16 cellular contexts compared by ENCODE assay signal in the genomic region with DNA sequence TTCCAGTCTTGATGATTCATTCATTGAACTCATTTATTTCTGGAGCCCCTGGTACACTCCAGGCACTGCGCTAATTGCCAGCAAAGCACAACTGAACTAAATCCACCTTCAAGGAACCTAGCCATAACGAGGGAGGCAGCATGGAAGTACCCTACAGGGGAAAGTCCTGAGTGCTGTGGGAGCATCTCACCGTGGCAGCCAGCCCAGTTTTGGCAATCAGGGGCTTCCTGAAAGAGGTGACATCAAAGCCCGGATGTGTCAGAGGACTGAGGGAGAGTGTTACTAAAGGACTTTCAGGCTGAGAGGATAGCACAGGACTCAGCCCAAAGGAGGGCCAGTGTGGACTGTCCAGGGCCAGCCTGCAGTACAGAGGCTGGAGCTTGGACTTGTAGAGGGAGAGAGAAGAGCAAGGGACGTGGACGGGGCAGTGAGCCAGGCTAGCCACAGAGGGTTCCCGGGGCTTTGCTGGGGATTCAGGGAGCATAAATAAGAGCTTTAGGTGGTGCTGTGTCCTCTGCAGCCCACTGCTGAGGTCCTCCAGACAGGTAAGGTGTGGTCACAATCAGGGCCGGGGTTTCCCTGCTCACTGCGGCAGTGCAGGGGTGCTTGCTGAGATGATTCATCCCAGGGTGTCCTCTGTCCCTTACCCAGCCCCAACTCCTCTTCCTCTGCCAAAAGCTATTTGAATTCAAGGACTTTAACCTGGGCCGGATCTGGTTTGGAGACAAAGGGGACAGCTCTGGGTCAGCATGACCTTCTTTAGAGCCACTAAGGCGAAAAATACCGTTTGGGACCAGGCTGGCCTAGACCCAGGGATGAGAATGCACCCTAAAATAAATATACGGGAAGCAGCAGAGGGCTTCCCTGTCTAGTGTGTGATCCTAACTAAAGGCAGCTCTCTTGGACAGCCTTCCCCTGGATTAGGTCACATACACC.
DNase-seq lines count a peak whose midpoint lies in the region; ATAC-seq, FAIRE-seq and TF ChIP-seq lines count a peak whose summit lies in the region.
"Had no signal": no experiment of that assay in that cellular context is flagged by ENCODE, and none has a peak within 500 bp of the region (broad histone marks: within the 10 kb centered on the region; RNA-seq: fewer than 3 reads in every experiment).

No MANE protein-coding gene starts in this region.

- no peak overlapping the region for H3K4me2 ChIP-seq in keratinocyte (ENCODE audit: control insufficient read depth, extremely low read depth, insufficient read depth, low read depth, low read length)

- no peaks in the 10 kb centered on the region for H3K9me1 ChIP-seq in keratinocyte (ENCODE audit: control insufficient read depth, extremely low read depth, insufficient read depth, low read length)

- ATAC-seq in gastrocnemius medialis, result peak; percentile 38 to 49

- DNase-seq in GM12865 (ENCODE audit: low read depth), result peak; percentile 62
- DNase-seq in adrenal gland, result peak; percentile 49 to 83 (median 76)
- no peak for DNase-seq in keratinocyte (ENCODE audit: low read depth, low spot score)
- DNase-seq in gastrocnemius medialis, result peak; percentile 51 to 74
- no peak for DNase-seq in WERI-Rb-1
- DNase-seq in activated CD4-positive, alpha-beta T cell treated with anti-CD3 and anti-CD28 coated beads, Interleukin-2, amount 50 U/mL, for 4 hours, result no peak
- DNase-seq in activated CD4-positive, alpha-beta T cell treated with anti-CD3 and anti-CD28 coated beads for 4 hours, result no peak
- no peak for DNase-seq in BE2C
- DNase-seq: activated gamma-delta T cell treated with Interleukin-2 at 50 U/mL for 16 hours, amygdala, Caco-2, Karpas-422, NCI-H1092 treated with DMSO at 0.1 percent for 48 hours, NCI-H526, OCI-M1, T-helper 9 cell had no signal

- H3K27me3 ChIP-seq in adrenal gland, result no peaks in the 10 kb centered on the region
- H3K27me3 ChIP-seq in keratinocyte (ENCODE audit: control insufficient read depth, extremely low read depth, insufficient read depth, low read length), result no peaks in the 10 kb centered on the region
- no peaks in the 10 kb centered on the region for H3K27me3 ChIP-seq in gastrocnemius medialis
- no peaks in the 10 kb centered on the region for H3K27me3 ChIP-seq in WERI-Rb-1 (ENCODE audit: insufficient read depth, low read depth, severe bottlenecking)
- H3K27me3 ChIP-seq in BE2C, result no peaks in the 10 kb centered on the region

- TF ChIP-seq POLR2A in adrenal gland (IDR thresholded peaks at IDR 0.05) (peak in 1 of 2 donors; percentile 8), gastrocnemius medialis (IDR thresholded peaks at IDR 0.05) (no peak)

- WGBS in adrenal gland, 4 donors, result 38 to 47% (median 42%) methylated on average over 11 to 13 of the region's 13 CpGs

- H3K4me3 ChIP-seq in GM12865 (ENCODE audit: low read depth, low read length), result no peak overlapping the region
- no peak overlapping the region for H3K4me3 ChIP-seq in adrenal gland
- no peak overlapping the region for H3K4me3 ChIP-seq in keratinocyte (ENCODE audit: control insufficient read depth in 2 of 3, extremely low read depth in 1 of 3, insufficient read depth in 2 of 3, low read depth in 1 of 3, low read length in 3 of 3)
- no peak overlapping the region for H3K4me3 ChIP-seq in gastrocnemius medialis
- no peak overlapping the region for H3K4me3 ChIP-seq in WERI-Rb-1 (ENCODE audit: low read depth, low read length)
- no peak overlapping the region for H3K4me3 ChIP-seq in BE2C (ENCODE audit: low read depth, low read length)

- intact Hi-C loops in adrenal gland (cut with DNase I), result no loop called here
- intact Hi-C loops in gastrocnemius medialis (cut with DNase I; ENCODE audit: low total_unique reads), result no loop called here

- H2AFZ ChIP-seq in keratinocyte (ENCODE audit: control insufficient read depth, low read length), result no peak overlapping the region

- H4K20me1 ChIP-seq in keratinocyte (ENCODE audit: control insufficient read depth, extremely low read depth, insufficient read depth, low read length), result no peaks in the 10 kb centered on the region

- H3K4me1 ChIP-seq in adrenal gland (replicated peaks in 1 of 2) (peaks cover 29 to 77% of the 10 kb centered on the region in 2 donors), keratinocyte (ENCODE audit: control insufficient read depth, extremely low read depth, insufficient read depth, low read length) (peaks cover 41% of the 10 kb centered on the region), gastrocnemius medialis (peaks cover 85 to 98% of the 10 kb centered on the region in 2 donors), BE2C (peaks cover 14% of the 10 kb centered on the region)

- dilution Hi-C loops in keratinocyte (cut with MboI; ENCODE audit: extremely low pct_ligation_motif_present, low sequenced_read_pairs), result no loop called here

- H3K9me3 ChIP-seq in adrenal gland (replicated peaks in 1 of 3) (no peaks in the 10 kb centered on the region), keratinocyte (ENCODE audit: control insufficient read depth, low read depth, low read length) (no peaks in the 10 kb centered on the region), gastrocnemius medialis (no peaks in the 10 kb centered on the region), WERI-Rb-1 (ENCODE audit: severe bottlenecking) (no peaks in the 10 kb centered on the region), BE2C (no peaks in the 10 kb centered on the region)
- H3K9me3 ChIP-seq: Caco-2 had no signal

- peak; percentile 49 for FAIRE-seq in keratinocyte (lab: Jason Lieb, UNC)

- in situ Hi-C loops in gastrocnemius medialis (cut with MboI; ENCODE audit: low sequenced_read_pairs in 4 of 4), result loop anchor here in 1 of 4 donors (10.0 kb wide), 2 partner anchors 62 to 142 kb away; no protein-coding TSS in a partner anchor

- no peak overlapping the region for H3K9ac ChIP-seq in keratinocyte (ENCODE audit: control insufficient read depth, extremely low read depth, insufficient read depth, low read length)

- no peak for TF ChIP-seq CTCF in GM12865 (IDR thresholded peaks at IDR 0.05; ENCODE audit: insufficient read depth, low read depth, low read length, missing control alignments)
- no peak for TF ChIP-seq CTCF in adrenal gland (IDR thresholded peaks at IDR 0.05)
- TF ChIP-seq CTCF in keratinocyte (optimal IDR thresholded peaks at IDR 0.05 in 1 of 3, IDR thresholded peaks at IDR 0.05 in 1 of 3, conservative IDR thresholded peaks at IDR 0.05 in 1 of 3; ENCODE audit: extremely low read depth in 1 of 3, insufficient read depth in 2 of 3, low read length in 3 of 3), result no peak
- no peak for TF ChIP-seq CTCF in gastrocnemius medialis (IDR thresholded peaks at IDR 0.05 in 4 of 5, conservative IDR thresholded peaks at IDR 0.05 in 1 of 5)
- TF ChIP-seq CTCF in WERI-Rb-1 (IDR thresholded peaks at IDR 0.05; ENCODE audit: low read depth, low read length), result no peak
- TF ChIP-seq CTCF in BE2C (IDR thresholded peaks at IDR 0.05; ENCODE audit: low read depth, low read length), result no peak

- H3K27ac ChIP-seq in adrenal gland, result peak overlapping the region; percentile 31 to 84 (median 63)
- no peak overlapping the region for H3K27ac ChIP-seq in keratinocyte (ENCODE audit: control insufficient read depth, insufficient read depth, low read length)
- H3K27ac ChIP-seq in gastrocnemius medialis, result peak overlapping the region; percentile 87 to 97 (median 88)
- H3K27ac ChIP-seq in WERI-Rb-1, result no peak overlapping the region

- no peaks in the 10 kb centered on the region for H3K79me2 ChIP-seq in keratinocyte (ENCODE audit: control insufficient read depth, insufficient read depth, low read length)

- no peaks in the 10 kb centered on the region for H3K36me3 ChIP-seq in adrenal gland (replicated peaks in 1 of 2)
- H3K36me3 ChIP-seq in keratinocyte (ENCODE audit: control insufficient read depth in 2 of 2, extremely low read depth in 1 of 2, insufficient read depth in 2 of 2, low read length in 2 of 2), result peaks cover 0 to 5% of the 10 kb centered on the region in 2 experiments
- H3K36me3 ChIP-seq in gastrocnemius medialis, result no peaks in the 10 kb centered on the region
- no peaks in the 10 kb centered on the region for H3K36me3 ChIP-seq in WERI-Rb-1
- no peaks in the 10 kb centered on the region; the same call in 1 of the 2 replicates for H3K36me3 ChIP-seq in BE2C

Comparison
In these comparisons a context has a peak if more than half of its experiments do, and no peak if none do; other contexts are left out.
1. DNase-seq: peak in GM12865 (single experiment), adrenal gland (7 of 7) and gastrocnemius medialis (2 of 2); none in keratinocyte (single experiment), WERI-Rb-1 (single experiment), activated CD4-positive, alpha-beta T cell treated with anti-CD3 and anti-CD28 coated beads, Interleukin-2, amount 50 U/mL, for 4 hours (0 of 2), activated CD4-positive, alpha-beta T cell treated with anti-CD3 and anti-CD28 coated beads for 4 hours (0 of 2) and BE2C (single experiment).
2. H3K27ac ChIP-seq: peak in adrenal gland (5 of 5) and gastrocnemius medialis (4 of 4); none in keratinocyte (single experiment) and WERI-Rb-1 (single experiment).